In the genomic region with DNA sequence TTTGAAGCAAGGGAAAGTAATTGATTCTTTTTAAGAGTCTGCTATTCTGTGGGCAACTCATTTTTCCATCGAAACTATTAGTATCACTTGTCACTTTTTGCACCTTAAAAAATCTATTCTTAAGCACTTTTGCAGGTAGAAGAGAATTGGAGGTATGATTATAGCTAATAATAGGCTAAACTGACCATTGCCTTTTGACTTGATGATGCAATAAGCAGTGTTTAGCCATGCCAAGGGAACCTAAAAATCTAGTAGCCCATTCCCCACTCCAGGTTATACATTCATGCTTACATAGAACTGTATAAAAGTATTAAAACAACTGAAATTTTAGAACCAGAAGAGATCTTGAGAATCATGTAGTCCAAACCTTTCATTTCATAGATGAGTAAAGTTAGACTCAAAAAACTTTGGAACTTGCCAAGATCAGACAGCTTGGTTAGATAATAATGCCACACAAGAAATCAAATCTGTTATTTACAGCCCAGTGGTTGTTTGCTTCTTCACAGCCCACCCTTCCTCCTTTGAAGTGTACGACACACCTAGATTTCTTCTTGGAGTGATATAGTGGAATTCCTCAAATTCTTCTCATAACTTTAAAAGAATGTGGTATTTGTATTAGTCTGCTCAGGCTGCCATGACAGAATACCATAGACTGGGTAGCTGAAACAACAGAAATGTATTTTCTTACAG, we compare ENCODE assay signal across 2 cellular contexts.
TF ChIP-seq lines count a peak whose summit lies in the region.

No MANE protein-coding gene starts in this region.

TF ChIP-seq in GM23338, 12 proteins besides CTCF, POLR2A, EP300 and RAD21 (continues in another document):
- TF ChIP-seq, protein P1, sequence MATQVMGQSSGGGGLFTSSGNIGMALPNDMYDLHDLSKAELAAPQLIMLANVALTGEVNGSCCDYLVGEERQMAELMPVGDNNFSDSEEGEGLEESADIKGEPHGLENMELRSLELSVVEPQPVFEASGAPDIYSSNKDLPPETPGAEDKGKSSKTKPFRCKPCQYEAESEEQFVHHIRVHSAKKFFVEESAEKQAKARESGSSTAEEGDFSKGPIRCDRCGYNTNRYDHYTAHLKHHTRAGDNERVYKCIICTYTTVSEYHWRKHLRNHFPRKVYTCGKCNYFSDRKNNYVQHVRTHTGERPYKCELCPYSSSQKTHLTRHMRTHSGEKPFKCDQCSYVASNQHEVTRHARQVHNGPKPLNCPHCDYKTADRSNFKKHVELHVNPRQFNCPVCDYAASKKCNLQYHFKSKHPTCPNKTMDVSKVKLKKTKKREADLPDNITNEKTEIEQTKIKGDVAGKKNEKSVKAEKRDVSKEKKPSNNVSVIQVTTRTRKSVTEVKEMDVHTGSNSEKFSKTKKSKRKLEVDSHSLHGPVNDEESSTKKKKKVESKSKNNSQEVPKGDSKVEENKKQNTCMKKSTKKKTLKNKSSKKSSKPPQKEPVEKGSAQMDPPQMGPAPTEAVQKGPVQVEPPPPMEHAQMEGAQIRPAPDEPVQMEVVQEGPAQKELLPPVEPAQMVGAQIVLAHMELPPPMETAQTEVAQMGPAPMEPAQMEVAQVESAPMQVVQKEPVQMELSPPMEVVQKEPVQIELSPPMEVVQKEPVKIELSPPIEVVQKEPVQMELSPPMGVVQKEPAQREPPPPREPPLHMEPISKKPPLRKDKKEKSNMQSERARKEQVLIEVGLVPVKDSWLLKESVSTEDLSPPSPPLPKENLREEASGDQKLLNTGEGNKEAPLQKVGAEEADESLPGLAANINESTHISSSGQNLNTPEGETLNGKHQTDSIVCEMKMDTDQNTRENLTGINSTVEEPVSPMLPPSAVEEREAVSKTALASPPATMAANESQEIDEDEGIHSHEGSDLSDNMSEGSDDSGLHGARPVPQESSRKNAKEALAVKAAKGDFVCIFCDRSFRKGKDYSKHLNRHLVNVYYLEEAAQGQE (IDR thresholded peaks at IDR 0.05; ENCODE audit: unreplicated experiment) = no peak
- TF ChIP-seq EZH2 (IDR thresholded peaks at IDR 0.05; ENCODE audit: low read depth, unreplicated experiment) = no peak
- no peak for TF ChIP-seq ZNF114 (CRISPR knock-in tag; IDR thresholded peaks at IDR 0.05)
- TF ChIP-seq NANOG (IDR thresholded peaks at IDR 0.05; ENCODE audit: borderline replicate concordance) = no peak
- TF ChIP-seq ZNF331 (CRISPR knock-in tag; IDR thresholded peaks at IDR 0.05; ENCODE audit: low read depth) = no peak
- TF ChIP-seq POLR2AphosphoS5 (IDR thresholded peaks at IDR 0.05; ENCODE audit: low read depth) = no peak
- no peak for TF ChIP-seq STAT1 (IDR thresholded peaks at IDR 0.05; ENCODE audit: unreplicated experiment)
- TF ChIP-seq, protein P2, sequence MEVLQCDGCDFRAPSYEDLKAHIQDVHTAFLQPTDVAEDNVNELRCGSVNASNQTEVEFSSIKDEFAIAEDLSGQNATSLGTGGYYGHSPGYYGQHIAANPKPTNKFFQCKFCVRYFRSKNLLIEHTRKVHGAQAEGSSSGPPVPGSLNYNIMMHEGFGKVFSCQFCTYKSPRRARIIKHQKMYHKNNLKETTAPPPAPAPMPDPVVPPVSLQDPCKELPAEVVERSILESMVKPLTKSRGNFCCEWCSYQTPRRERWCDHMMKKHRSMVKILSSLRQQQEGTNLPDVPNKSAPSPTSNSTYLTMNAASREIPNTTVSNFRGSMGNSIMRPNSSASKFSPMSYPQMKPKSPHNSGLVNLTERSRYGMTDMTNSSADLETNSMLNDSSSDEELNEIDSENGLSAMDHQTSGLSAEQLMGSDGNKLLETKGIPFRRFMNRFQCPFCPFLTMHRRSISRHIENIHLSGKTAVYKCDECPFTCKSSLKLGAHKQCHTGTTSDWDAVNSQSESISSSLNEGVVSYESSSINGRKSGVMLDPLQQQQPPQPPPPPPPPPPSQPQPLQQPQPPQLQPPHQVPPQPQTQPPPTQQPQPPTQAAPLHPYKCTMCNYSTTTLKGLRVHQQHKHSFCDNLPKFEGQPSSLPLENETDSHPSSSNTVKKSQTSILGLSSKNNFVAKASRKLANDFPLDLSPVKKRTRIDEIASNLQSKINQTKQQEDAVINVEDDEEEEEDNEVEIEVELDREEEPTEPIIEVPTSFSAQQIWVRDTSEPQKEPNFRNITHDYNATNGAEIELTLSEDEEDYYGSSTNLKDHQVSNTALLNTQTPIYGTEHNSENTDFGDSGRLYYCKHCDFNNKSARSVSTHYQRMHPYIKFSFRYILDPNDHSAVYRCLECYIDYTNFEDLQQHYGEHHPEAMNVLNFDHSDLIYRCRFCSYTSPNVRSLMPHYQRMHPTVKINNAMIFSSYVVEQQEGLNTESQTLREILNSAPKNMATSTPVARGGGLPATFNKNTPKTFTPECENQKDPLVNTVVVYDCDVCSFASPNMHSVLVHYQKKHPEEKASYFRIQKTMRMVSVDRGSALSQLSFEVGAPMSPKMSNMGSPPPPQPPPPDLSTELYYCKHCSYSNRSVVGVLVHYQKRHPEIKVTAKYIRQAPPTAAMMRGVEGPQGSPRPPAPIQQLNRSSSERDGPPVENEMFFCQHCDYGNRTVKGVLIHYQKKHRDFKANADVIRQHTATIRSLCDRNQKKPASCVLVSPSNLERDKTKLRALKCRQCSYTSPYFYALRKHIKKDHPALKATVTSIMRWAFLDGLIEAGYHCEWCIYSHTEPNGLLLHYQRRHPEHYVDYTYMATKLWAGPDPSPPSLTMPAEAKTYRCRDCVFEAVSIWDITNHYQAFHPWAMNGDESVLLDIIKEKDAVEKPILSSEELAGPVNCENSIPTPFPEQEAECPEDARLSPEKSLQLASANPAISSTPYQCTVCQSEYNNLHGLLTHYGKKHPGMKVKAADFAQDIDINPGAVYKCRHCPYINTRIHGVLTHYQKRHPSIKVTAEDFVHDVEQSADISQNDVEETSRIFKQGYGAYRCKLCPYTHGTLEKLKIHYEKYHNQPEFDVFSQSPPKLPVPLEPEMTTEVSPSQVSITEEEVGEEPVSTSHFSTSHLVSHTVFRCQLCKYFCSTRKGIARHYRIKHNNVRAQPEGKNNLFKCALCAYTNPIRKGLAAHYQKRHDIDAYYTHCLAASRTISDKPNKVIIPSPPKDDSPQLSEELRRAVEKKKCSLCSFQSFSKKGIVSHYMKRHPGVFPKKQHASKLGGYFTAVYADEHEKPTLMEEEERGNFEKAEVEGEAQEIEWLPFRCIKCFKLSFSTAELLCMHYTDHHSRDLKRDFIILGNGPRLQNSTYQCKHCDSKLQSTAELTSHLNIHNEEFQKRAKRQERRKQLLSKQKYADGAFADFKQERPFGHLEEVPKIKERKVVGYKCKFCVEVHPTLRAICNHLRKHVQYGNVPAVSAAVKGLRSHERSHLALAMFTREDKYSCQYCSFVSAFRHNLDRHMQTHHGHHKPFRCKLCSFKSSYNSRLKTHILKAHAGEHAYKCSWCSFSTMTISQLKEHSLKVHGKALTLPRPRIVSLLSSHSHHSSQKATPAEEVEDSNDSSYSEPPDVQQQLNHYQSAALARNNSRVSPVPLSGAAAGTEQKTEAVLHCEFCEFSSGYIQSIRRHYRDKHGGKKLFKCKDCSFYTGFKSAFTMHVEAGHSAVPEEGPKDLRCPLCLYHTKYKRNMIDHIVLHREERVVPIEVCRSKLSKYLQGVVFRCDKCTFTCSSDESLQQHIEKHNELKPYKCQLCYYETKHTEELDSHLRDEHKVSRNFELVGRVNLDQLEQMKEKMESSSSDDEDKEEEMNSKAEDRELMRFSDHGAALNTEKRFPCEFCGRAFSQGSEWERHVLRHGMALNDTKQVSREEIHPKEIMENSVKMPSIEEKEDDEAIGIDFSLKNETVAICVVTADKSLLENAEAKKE (CRISPR knock-in tag; IDR thresholded peaks at IDR 0.05) = no peak
- no peak for TF ChIP-seq CREB1 (CRISPR knock-in tag; IDR thresholded peaks at IDR 0.05; ENCODE audit: low read depth)
- no peak for TF ChIP-seq EZH2phosphoT487 (IDR thresholded peaks at IDR 0.05; ENCODE audit: unreplicated experiment)
- TF ChIP-seq JUNB (IDR thresholded peaks at IDR 0.05; ENCODE audit: unreplicated experiment) = no peak

TF ChIP-seq in H1, 55 proteins besides CTCF, POLR2A, EP300 and RAD21:
- peak; percentile 17; the same call in 1 of the 2 replicates for TF ChIP-seq CEBPB (IDR thresholded peaks at IDR 0.05; ENCODE audit: low read depth, low read length)
- peak; percentile 16; the same call in 1 of the 2 replicates for TF ChIP-seq TEAD4 (IDR thresholded peaks at IDR 0.05; ENCODE audit: low read depth, low read length)
- no peak for TF ChIP-seq SAP30 (IDR thresholded peaks at IDR 0.05; ENCODE audit: insufficient read depth, insufficient replicate concordance, low read length)
